9 cellular contexts compared by ENCODE assay signal in the genomic region with DNA sequence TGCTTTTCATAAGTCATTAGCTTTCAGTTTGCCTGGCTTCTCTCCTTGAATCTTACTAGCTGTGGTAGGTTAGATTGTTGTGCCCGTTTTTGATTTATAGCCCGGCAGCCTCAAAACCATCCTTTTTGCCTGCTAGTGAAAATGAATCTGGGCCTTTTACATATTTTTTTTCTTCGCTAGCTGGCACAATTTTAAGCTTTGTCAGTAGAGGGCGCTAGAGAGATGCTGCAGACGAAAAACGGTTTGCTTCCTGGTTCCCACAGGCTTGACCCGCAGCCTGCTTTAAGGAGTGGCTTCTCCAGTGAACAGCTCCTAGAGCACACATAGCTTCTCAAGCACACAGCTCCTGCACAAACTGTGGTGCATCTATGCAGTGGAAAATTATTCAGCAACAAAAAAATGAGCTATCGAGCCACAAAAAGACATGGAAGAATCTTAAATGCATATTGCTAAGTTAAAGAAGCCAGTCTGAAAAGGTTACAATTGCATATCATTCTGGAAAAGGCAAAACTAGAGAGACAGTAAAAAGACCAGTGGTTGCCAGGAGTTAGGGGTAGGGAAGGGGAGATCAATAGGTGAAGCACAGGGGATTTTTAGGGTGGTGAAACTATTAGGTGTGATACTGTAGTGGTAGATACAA.
DNase-seq lines count a peak whose midpoint lies in the region; ATAC-seq and TF ChIP-seq lines count a peak whose summit lies in the region.
"Had no signal": no experiment of that assay in that cellular context is flagged by ENCODE, and none has a peak within 500 bp of the region (broad histone marks: within the 10 kb centered on the region; RNA-seq: fewer than 3 reads in every experiment).

No MANE protein-coding gene starts in this region.

- peaks cover 11% of the 10 kb centered on the region; the same call in 1 of the 2 replicates for H3K9me3 ChIP-seq in OCI-LY1 (ENCODE audit: low read length)

- H3K9ac ChIP-seq in OCI-LY1 (ENCODE audit: low read length), result no peak overlapping the region

- H3K4me1 ChIP-seq in OCI-LY1 (ENCODE audit: insufficient read depth, low read length, severe bottlenecking), result no peaks in the 10 kb centered on the region

- H3K27ac ChIP-seq in OCI-LY1 (ENCODE audit: low read depth, low read length, poor library complexity, severe bottlenecking), result no peak overlapping the region

- in situ Hi-C loops in ACHN (cut with HindIII; ENCODE audit: low pct_ligation_motif_present, low pct_unique_long_range_greater_than_20kb, low sequenced_read_pairs), result no loop called here

- peak; percentile 34 for DNase-seq in ACHN
- no peak for DNase-seq in GM10248 (ENCODE audit: extremely low spot score)
- peak; percentile 21 for DNase-seq in fibroblast of pulmonary artery (ENCODE audit: low read depth)
- no peak for DNase-seq in effector CD8-positive, alpha-beta T cell (lab: John Stamatoyannopoulos, UW)
- DNase-seq in NCI-H1694 (lab: John Stamatoyannopoulos, UW), result no peak
- DNase-seq: T-helper 2 cell had no signal

- H3K27me3 ChIP-seq in OCI-LY1 (ENCODE audit: insufficient read depth, low read length), result no peaks in the 10 kb centered on the region

- H4K20me1 ChIP-seq in OCI-LY1 (ENCODE audit: insufficient read depth, low read length), result no peaks in the 10 kb centered on the region

- no peak for ATAC-seq in GM19351 (IDR thresholded peaks at IDR 0.05; ENCODE audit: unreplicated experiment)
- no peak for ATAC-seq in GM18870 (IDR thresholded peaks at IDR 0.05; ENCODE audit: unreplicated experiment)

- no peak overlapping the region for H3K4me3 ChIP-seq in OCI-LY1 (ENCODE audit: low read depth, low read length, poor library complexity, severe bottlenecking)
- H3K4me3 ChIP-seq in fibroblast of pulmonary artery (replicated peaks; ENCODE audit: low read depth, low read length), result no peak overlapping the region

- no peaks in the 10 kb centered on the region for H3K9me2 ChIP-seq in OCI-LY1 (ENCODE audit: low read depth, low read length)

- no peaks in the 10 kb centered on the region for H3K79me2 ChIP-seq in OCI-LY1 (ENCODE audit: insufficient read depth, low read length)

- peak; percentile 18 for TF ChIP-seq CTCF in GM10248 (IDR thresholded peaks at IDR 0.05; ENCODE audit: control extremely low read depth, extremely low read depth, low read depth, missing control alignments)
- peak; percentile 18; the same call in 1 of the 2 replicates for TF ChIP-seq CTCF in OCI-LY1 (IDR thresholded peaks at IDR 0.05; ENCODE audit: low read length)
- peak; percentile 31 for TF ChIP-seq CTCF in fibroblast of pulmonary artery (IDR thresholded peaks at IDR 0.05; ENCODE audit: low read length, missing control alignments)

- H3K36me3 ChIP-seq in OCI-LY1 (ENCODE audit: insufficient read depth, low read length), result no peaks in the 10 kb centered on the region

- POLR2A ChIA-PET in GM10248 (lab: Yijun Ruan, JAX), result no interaction called here

- no peak overlapping the region for H2AFZ ChIP-seq in OCI-LY1 (ENCODE audit: low read length)

- CTCF ChIA-PET in GM10248 (lab: Yijun Ruan, JAX), result interaction anchor here (1.4 to 1.6 kb wide), 4 partner anchors 42 to 285 kb away, joined by 3 to 8 read pairs (median 3); a partner anchor contains a TSS

- no peak overlapping the region for H3K4me2 ChIP-seq in OCI-LY1 (ENCODE audit: low read length)

- no peaks in the 10 kb centered on the region for H3F3A ChIP-seq in OCI-LY1 (ENCODE audit: insufficient read depth, low read length)

Comparison
In these comparisons a context has a peak if more than half of its experiments do, and no peak if none do; other contexts are left out.
1. DNase-seq: peak in ACHN (single experiment) and fibroblast of pulmonary artery (single experiment); none in GM10248 (single experiment), effector CD8-positive, alpha-beta T cell (single experiment) and NCI-H1694 (single experiment).
2. Peak in every context shown above with its lines, with median percentiles within 50 percentile points of each other: CTCF ChIP-seq.